ENCODE assay signal across 23 cellular contexts in the genomic region with DNA sequence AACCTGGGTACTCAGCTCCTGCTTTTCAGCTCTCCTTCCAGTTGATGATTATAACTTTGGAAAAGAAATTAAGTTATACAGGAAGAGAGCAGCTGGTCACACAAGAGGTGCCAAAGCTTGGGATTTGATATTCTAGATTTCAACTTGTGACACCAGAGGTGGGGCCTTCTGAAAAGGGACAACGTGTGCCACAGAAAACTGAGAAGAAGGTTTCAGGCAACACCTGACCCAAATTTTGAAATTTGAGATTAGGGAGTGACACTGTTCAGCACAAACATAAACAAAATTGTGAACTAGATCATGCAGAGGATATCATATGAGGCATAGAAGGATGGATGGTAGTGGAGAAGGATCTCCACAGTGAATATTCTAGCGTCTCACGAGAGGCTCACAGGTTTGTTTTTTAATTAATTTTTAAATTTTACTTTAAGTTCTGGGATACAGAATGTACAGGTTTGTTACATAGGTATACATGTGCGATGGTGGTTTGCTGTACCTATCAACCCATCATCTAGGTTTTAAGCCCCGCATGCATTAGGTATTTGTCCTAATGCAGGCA.
DNase-seq lines count a peak whose midpoint lies in the region; ATAC-seq and TF ChIP-seq lines count a peak whose summit lies in the region.
"Had no signal": no experiment of that assay in that cellular context is flagged by ENCODE, and none has a peak within 500 bp of the region (broad histone marks: within the 10 kb centered on the region; RNA-seq: fewer than 3 reads in every experiment).

No MANE protein-coding gene starts in this region.

- TF ChIP-seq CTCF in psoas muscle (IDR thresholded peaks at IDR 0.05) (no peak), left ventricle myocardium inferior (IDR thresholded peaks at IDR 0.05; ENCODE audit: borderline replicate concordance) (no peak)

- peaks cover 11% of the 10 kb centered on the region for H3K27me3 Mint-ChIP-seq in activated naive CD8-positive, alpha-beta T cell treated with anti-CD3 and anti-CD28 coated beads, Interleukin-2, amount 50 U/mL, for 24 hours

- H3K27me3 ChIP-seq in psoas muscle (ENCODE audit: insufficient read depth in 3 of 3, low read length in 2 of 3) = no peaks in the 10 kb centered on the region
- H3K27me3 ChIP-seq in skeletal muscle tissue (ENCODE audit: control insufficient read depth in 3 of 3, insufficient read depth in 3 of 3, low read length in 3 of 3) = no peaks in the 10 kb centered on the region
- no peaks in the 10 kb centered on the region for H3K27me3 ChIP-seq in left ventricle myocardium inferior (ENCODE audit: low read depth)
- H3K27me3 ChIP-seq: BE2C, BLaER1 had no signal

- H3K36me3 ChIP-seq in psoas muscle (ENCODE audit: insufficient read depth in 1 of 2, low read depth in 1 of 2) (no peaks in the 10 kb centered on the region), skeletal muscle tissue (ENCODE audit: control insufficient read depth in 3 of 3, insufficient read depth in 3 of 3, low read length in 3 of 3) (no peaks in the 10 kb centered on the region), left ventricle myocardium inferior (no peaks in the 10 kb centered on the region)
- H3K36me3 ChIP-seq: BE2C, BLaER1 had no signal

- no peak overlapping the region for H3K27ac Mint-ChIP-seq in activated naive CD8-positive, alpha-beta T cell treated with anti-CD3 and anti-CD28 coated beads, Interleukin-2, amount 50 U/mL, for 24 hours
- H3K27ac Mint-ChIP-seq: CD14-positive monocyte; CD4-positive, alpha-beta memory T cell; CD4-positive, CD25-positive, alpha-beta regulatory T cell; CD8-positive, alpha-beta memory T cell had no signal

- H3K4me3 Mint-ChIP-seq in activated naive CD8-positive, alpha-beta T cell treated with anti-CD3 and anti-CD28 coated beads, Interleukin-2, amount 50 U/mL, for 24 hours = no peak overlapping the region
- H3K4me3 Mint-ChIP-seq: CD14-positive monocyte; CD4-positive, alpha-beta memory T cell; CD4-positive, CD25-positive, alpha-beta regulatory T cell; CD8-positive, alpha-beta memory T cell had no signal

- intact Hi-C loops in psoas muscle (cut with DNase I) = loop anchor here in 1 of 2 donors (2.0 kb wide), 1 partner anchor 18 kb away; no protein-coding TSS in a partner anchor
- intact Hi-C loops in left ventricle myocardium inferior (cut with micrococcal nuclease) = no loop called here

- no peak overlapping the region for H3K9ac ChIP-seq in skeletal muscle tissue (ENCODE audit: low read depth in 1 of 3, low read length in 3 of 3)
- H3K9ac ChIP-seq: BLaER1 had no signal

- H3K27ac ChIP-seq in psoas muscle = peak overlapping the region; percentile 85
- peak overlapping the region; percentile 66 for H3K27ac ChIP-seq in skeletal muscle tissue (ENCODE audit: low read depth, low read length)
- H3K27ac ChIP-seq in left ventricle myocardium inferior (replicated peaks) = no peak overlapping the region
- H3K27ac ChIP-seq: BLaER1 had no signal

- no peaks in the 10 kb centered on the region for H3K9me3 ChIP-seq in psoas muscle
- no peaks in the 10 kb centered on the region for H3K9me3 ChIP-seq in skeletal muscle tissue (ENCODE audit: control insufficient read depth in 3 of 3, low read length in 3 of 3)
- no peaks in the 10 kb centered on the region for H3K9me3 ChIP-seq in left ventricle myocardium inferior (replicated peaks)
- H3K9me3 ChIP-seq: BE2C, BLaER1 had no signal

- 54 to 76% (median 58%) methylated on average over 5 of the region's 5 CpGs for WGBS in psoas muscle, 3 donors

- no peaks in the 10 kb centered on the region for H3K9me3 Mint-ChIP-seq in activated naive CD8-positive, alpha-beta T cell treated with anti-CD3 and anti-CD28 coated beads, Interleukin-2, amount 50 U/mL, for 24 hours
- H3K9me3 Mint-ChIP-seq: CD4-positive, CD25-positive, alpha-beta regulatory T cell had no signal

- H3K4me1 ChIP-seq in psoas muscle (peaks cover 8% of the 10 kb centered on the region), skeletal muscle tissue (ENCODE audit: control insufficient read depth in 3 of 3, insufficient read depth in 3 of 3, low read length in 3 of 3) (peaks cover 3 to 7% (median 5%) of the 10 kb centered on the region in 3 donors), left ventricle myocardium inferior (no peaks in the 10 kb centered on the region)
- H3K4me1 ChIP-seq: BLaER1 had no signal

- H3K4me3 ChIP-seq in psoas muscle (peak overlapping the region; percentile 37), skeletal muscle tissue (ENCODE audit: low read length in 3 of 3) (peak overlapping the region in 1 of 3 donors; percentile 8), left ventricle myocardium inferior (no peak overlapping the region)
- H3K4me3 ChIP-seq: BLaER1, GM12878 had no signal

- peak; percentile 76 to 89 (median 78) for ATAC-seq in psoas muscle
- ATAC-seq in activated naive CD8-positive, alpha-beta T cell treated with anti-CD3 and anti-CD28 coated beads, Interleukin-2, amount 50 U/mL, for 24 hours = no peak
- ATAC-seq: GM12878 had no signal

- DNase-seq in left kidney (ENCODE audit: low read depth, low spot score) (peak; percentile 13), psoas muscle (no peak), left ventricle myocardium inferior (no peak)
- DNase-seq in activated naive CD8-positive, alpha-beta T cell treated with anti-CD3 and anti-CD28 coated beads, Interleukin-2, amount 50 U/mL, for 24 hours = no peak
- DNase-seq: 8988T; ACHN; BE2C; C1 segment of cervical spinal cord; CD4-positive, alpha-beta memory T cell; CD4-positive, CD25-positive, alpha-beta regulatory T cell; CD8-positive, alpha-beta memory T cell; COR-L47; DMS 273 treated with DMSO at 0.1 percent for 48 hours; DMS153; DMS53; DMS79; DND-41; EL; GDM1 had no signal

- H3K4me1 Mint-ChIP-seq in activated naive CD8-positive, alpha-beta T cell treated with anti-CD3 and anti-CD28 coated beads, Interleukin-2, amount 50 U/mL, for 24 hours = no peaks in the 10 kb centered on the region
- H3K4me1 Mint-ChIP-seq: CD14-positive monocyte; CD4-positive, alpha-beta memory T cell; CD8-positive, alpha-beta memory T cell had no signal

- no peaks in the 10 kb centered on the region for H3K36me3 Mint-ChIP-seq in activated naive CD8-positive, alpha-beta T cell treated with anti-CD3 and anti-CD28 coated beads, Interleukin-2, amount 50 U/mL, for 24 hours (ENCODE audit: low read depth)
- H3K36me3 Mint-ChIP-seq: CD14-positive monocyte; CD4-positive, alpha-beta memory T cell; CD8-positive, alpha-beta memory T cell had no signal
